In genomic region chr2:239590276-239590675, GRCh38 we compare ENCODE assay signal across 13 cellular contexts.
DNase-seq lines count a peak whose midpoint lies in the region; ATAC-seq and TF ChIP-seq lines count a peak whose summit lies in the region.
"Had no signal": no experiment of that assay in that cellular context is flagged by ENCODE, and none has a peak within 500 bp of the region (broad histone marks: within the 10 kb centered on the region; RNA-seq: fewer than 3 reads in every experiment).

No MANE protein-coding gene starts in this region.

- ATAC-seq in Right ventricle myocardium inferior = no peak
- no peak for ATAC-seq in activated T-cell treated with anti-CD3 and anti-CD28 coated beads, Interleukin-2, amount 50 U/mL, for 72 hours (replicated peaks in 1 of 2)

- H3K27ac ChIP-seq in right atrium auricular region (no peak overlapping the region), endodermal cell (ENCODE audit: low read depth, low read length) (no peak overlapping the region), neuronal stem cell (replicated peaks; ENCODE audit: low read length) (no peak overlapping the region)

- peaks cover 21% of the 10 kb centered on the region for H3K9me3 Mint-ChIP-seq in endodermal cell
- H3K9me3 Mint-ChIP-seq in activated T-cell treated with anti-CD3 and anti-CD28 coated beads, Interleukin-2, amount 50 U/mL, for 72 hours = peaks cover 1 to 9% of the 10 kb centered on the region in 2 donors
- H3K9me3 Mint-ChIP-seq: CD8-positive, alpha-beta memory T cell had no signal

- no peaks in the 10 kb centered on the region for H3K36me3 ChIP-seq in right atrium auricular region
- no peaks in the 10 kb centered on the region for H3K36me3 ChIP-seq in endodermal cell (ENCODE audit: control insufficient read depth, insufficient read depth, low read length)
- H3K36me3 ChIP-seq in neuronal stem cell (replicated peaks in 1 of 2; ENCODE audit: control insufficient read depth in 2 of 2, insufficient read depth in 2 of 2, low read length in 2 of 2) = no peaks in the 10 kb centered on the region

- no peak overlapping the region for H4K91ac ChIP-seq in neuronal stem cell (ENCODE audit: low read depth, low read length, poor library complexity)

- H3K36me3 Mint-ChIP-seq in endodermal cell (ENCODE audit: low read depth) = no peaks in the 10 kb centered on the region
- no peaks in the 10 kb centered on the region for H3K36me3 Mint-ChIP-seq in activated T-cell treated with anti-CD3 and anti-CD28 coated beads, Interleukin-2, amount 50 U/mL, for 72 hours (ENCODE audit: insufficient read depth in 2 of 2)
- H3K36me3 Mint-ChIP-seq: IgD-negative memory B cell had no signal

- H2BK12ac ChIP-seq in neuronal stem cell (ENCODE audit: low read length) = no peak overlapping the region

- no peak overlapping the region for H3K4me3 ChIP-seq in right atrium auricular region
- H3K4me3 ChIP-seq in endodermal cell (ENCODE audit: low read length) = no peak overlapping the region
- no peak overlapping the region for H3K4me3 ChIP-seq in neuronal stem cell (ENCODE audit: low read length in 2 of 2)

- no peak overlapping the region for H3K14ac ChIP-seq in neuronal stem cell (ENCODE audit: low read length)

- H3K9me3 ChIP-seq in right atrium auricular region (no peaks in the 10 kb centered on the region), endodermal cell (ENCODE audit: control insufficient read depth, low read length) (no peaks in the 10 kb centered on the region), neuronal stem cell (replicated peaks in 1 of 2; ENCODE audit: control insufficient read depth in 2 of 2, insufficient read depth in 1 of 2, low read depth in 1 of 2, low read length in 2 of 2) (peaks cover 4% of the 10 kb centered on the region in 2 donors)
- H3K9me3 ChIP-seq: Caco-2 had no signal

- no peak overlapping the region for H3K27ac Mint-ChIP-seq in endodermal cell
- no peak overlapping the region for H3K27ac Mint-ChIP-seq in activated T-cell treated with anti-CD3 and anti-CD28 coated beads, Interleukin-2, amount 50 U/mL, for 72 hours
- H3K27ac Mint-ChIP-seq: B cell, HFFc6 had no signal

- H3K4ac ChIP-seq in neuronal stem cell (ENCODE audit: low read length) = peak overlapping the region; percentile 67

- peak overlapping the region; percentile 86 for H2AK5ac ChIP-seq in neuronal stem cell (ENCODE audit: low read depth, low read length)

- no peak overlapping the region for H3K4me2 ChIP-seq in neuronal stem cell (ENCODE audit: insufficient read depth, low read length, poor library complexity, severe bottlenecking)

- no peak overlapping the region for H3K4me3 Mint-ChIP-seq in endodermal cell
- H3K4me3 Mint-ChIP-seq in activated T-cell treated with anti-CD3 and anti-CD28 coated beads, Interleukin-2, amount 50 U/mL, for 72 hours = no peak overlapping the region
- H3K4me3 Mint-ChIP-seq: B cell; CD8-positive, alpha-beta memory T cell; HFFc6; IgD-negative memory B cell had no signal

- no peaks in the 10 kb centered on the region for H3K4me1 Mint-ChIP-seq in endodermal cell
- no peaks in the 10 kb centered on the region for H3K4me1 Mint-ChIP-seq in activated T-cell treated with anti-CD3 and anti-CD28 coated beads, Interleukin-2, amount 50 U/mL, for 72 hours (ENCODE audit: low read depth)
- H3K4me1 Mint-ChIP-seq: B cell, IgD-negative memory B cell had no signal

- no peak overlapping the region for H2BK120ac ChIP-seq in neuronal stem cell (ENCODE audit: low read depth, low read length)

- peaks cover 4% of the 10 kb centered on the region for H3K27me3 Mint-ChIP-seq in endodermal cell (ENCODE audit: insufficient read depth)
- no peaks in the 10 kb centered on the region for H3K27me3 Mint-ChIP-seq in activated T-cell treated with anti-CD3 and anti-CD28 coated beads, Interleukin-2, amount 50 U/mL, for 72 hours (ENCODE audit: low read depth)

- no peak overlapping the region for H3K23ac ChIP-seq in neuronal stem cell (ENCODE audit: low read depth, low read length, poor library complexity)

- no peaks in the 10 kb centered on the region for H3K4me1 ChIP-seq in right atrium auricular region
- H3K4me1 ChIP-seq in endodermal cell (ENCODE audit: control insufficient read depth, insufficient read depth, low read length) = no peaks in the 10 kb centered on the region
- H3K4me1 ChIP-seq in neuronal stem cell (ENCODE audit: control insufficient read depth in 2 of 2, insufficient read depth in 1 of 2, low read depth in 1 of 2, low read length in 2 of 2) = peaks cover 0 to 2% of the 10 kb centered on the region in 2 donors
- H3K4me1 ChIP-seq: Caco-2 had no signal

- intact Hi-C loops in Right ventricle myocardium inferior (cut with DNase I) = no loop called here

- H3K9ac ChIP-seq in endodermal cell (ENCODE audit: extremely low read depth, low read length, poor library complexity, severe bottlenecking) = no peak overlapping the region
- no peak overlapping the region for H3K9ac ChIP-seq in neuronal stem cell (ENCODE audit: low read depth, low read length, poor library complexity)

- H4K8ac ChIP-seq in neuronal stem cell (ENCODE audit: low read depth, low read length) = no peak overlapping the region

- peak overlapping the region; percentile 52 for H3K18ac ChIP-seq in neuronal stem cell (ENCODE audit: low read length)

- H2AFZ ChIP-seq in neuronal stem cell (ENCODE audit: low read length) = no peak overlapping the region

- TF ChIP-seq CTCF in right atrium auricular region (IDR thresholded peaks at IDR 0.05) (no peak), endodermal cell (conservative IDR thresholded peaks at IDR 0.05) (no peak)

- WGBS in endodermal cell (ENCODE audit: insufficient coverage in 1 of 2, insufficient read length in 1 of 2), 2 experiments = 93% methylated on average over 5 of the region's 5 CpGs
- WGBS in neuronal stem cell (ENCODE audit: extremely low coverage in 2 of 2, insufficient read length in 2 of 2, insufficient replicate concordance in 1 of 2), 2 donors = no CpG with 5 or more reads among the region's 5 CpGs

- H2BK15ac ChIP-seq in neuronal stem cell (ENCODE audit: low read length) = no peak overlapping the region

- H3K27me3 ChIP-seq in right atrium auricular region = no peaks in the 10 kb centered on the region
- no peaks in the 10 kb centered on the region for H3K27me3 ChIP-seq in endodermal cell (ENCODE audit: control insufficient read depth, insufficient read depth, low read length, poor library complexity, severe bottlenecking)
- H3K27me3 ChIP-seq in neuronal stem cell (ENCODE audit: control insufficient read depth in 3 of 3, insufficient read depth in 3 of 3, low read depth in 1 of 3, low read length in 3 of 3) = no peaks in the 10 kb centered on the region

- H3K79me1 ChIP-seq in neuronal stem cell (ENCODE audit: low read depth, low read length) = no peaks in the 10 kb centered on the region

- peak; percentile 9 for DNase-seq in Right ventricle myocardium inferior (ENCODE audit: missing footprints)
- DNase-seq in right atrium auricular region (ENCODE audit: low spot score) = no peak
- DNase-seq in endodermal cell = peak; percentile 10
- DNase-seq in neuronal stem cell (ENCODE audit: low spot score) = no peak
- DNase-seq in activated T-cell treated with anti-CD3 and anti-CD28 coated beads, Interleukin-2, amount 50 U/mL, for 72 hours = no peak
- DNase-seq in activated CD8-positive, alpha-beta memory T cell treated with anti-CD3 and anti-CD28 coated beads, Interleukin-2, amount 50 U/mL, for 4 hours = no peak
- no peak for DNase-seq in NCI-H2227 (lab: John Stamatoyannopoulos, UW; ENCODE audit: unreplicated experiment)
- DNase-seq: Caco-2, HCEC 1CT, HFFc6 had no signal

- H2BK5ac ChIP-seq in neuronal stem cell (ENCODE audit: low read length) = no peak overlapping the region

Comparison
In these comparisons a context has a peak if more than half of its experiments do, and no peak if none do; other contexts are left out.
1. DNase-seq: peak in Right ventricle myocardium inferior (single experiment) and endodermal cell (single experiment); none in right atrium auricular region (single experiment), neuronal stem cell (single experiment), activated T-cell treated with anti-CD3 and anti-CD28 coated beads, Interleukin-2, amount 50 U/mL, for 72 hours (0 of 2), activated CD8-positive, alpha-beta memory T cell treated with anti-CD3 and anti-CD28 coated beads, Interleukin-2, amount 50 U/mL, for 4 hours (single experiment) and NCI-H2227 (single experiment).